Comparison of ENCODE assay signal across 19 cellular contexts in the genomic region with DNA sequence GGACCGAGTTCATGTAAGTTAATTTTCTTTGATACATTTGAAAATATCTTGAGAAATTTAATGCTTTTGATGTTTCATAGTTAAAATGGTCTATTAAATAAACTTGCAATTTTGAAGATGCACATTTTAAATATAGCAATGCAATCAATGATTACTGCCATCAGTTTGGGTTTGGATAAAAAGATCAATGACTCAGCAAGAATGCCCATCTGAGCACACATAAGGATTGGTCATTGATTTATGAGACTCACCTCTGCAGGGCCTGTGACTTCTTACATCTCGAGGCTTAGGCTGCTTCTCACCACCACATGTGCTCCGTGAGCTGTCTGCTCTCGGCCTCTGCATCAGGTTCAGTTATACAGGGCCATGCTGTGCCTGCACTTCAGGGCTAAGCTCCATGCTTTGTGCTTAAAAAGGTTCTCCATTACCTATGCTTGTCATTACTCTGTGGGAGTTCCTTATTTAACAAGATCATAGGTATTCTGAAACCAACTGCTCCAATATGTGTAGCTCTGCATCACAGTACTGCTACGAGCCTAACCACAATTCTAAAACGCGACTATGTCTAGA.
DNase-seq lines count a peak whose midpoint lies in the region; ATAC-seq, FAIRE-seq and TF ChIP-seq lines count a peak whose summit lies in the region.
"Had no signal": no experiment of that assay in that cellular context is flagged by ENCODE, and none has a peak within 500 bp of the region (broad histone marks: within the 10 kb centered on the region; RNA-seq: fewer than 3 reads in every experiment).

No MANE protein-coding gene starts in this region.

- TF ChIP-seq POLR2A in HCT116 (IDR thresholded peaks at IDR 0.05; ENCODE audit: borderline replicate concordance, extremely low read depth, insufficient read depth, insufficient read length) (no peak), K562 (conservative IDR thresholded peaks at IDR 0.05) (no peak)

- H3K4me3 ChIP-seq in GM06990 (replicated peaks; ENCODE audit: low read depth, low read length) = no peak overlapping the region
- no peak overlapping the region for H3K4me3 ChIP-seq in HCT116 (replicated peaks in 1 of 2; ENCODE audit: low read depth in 1 of 2, low read length in 2 of 2)
- H3K4me3 ChIP-seq in K562 = no peak overlapping the region
- H3K4me3 ChIP-seq in neural cell (ENCODE audit: low read length) = no peak overlapping the region
- H3K4me3 ChIP-seq in small intestine (ENCODE audit: low read depth in 1 of 2, low read length in 2 of 2) = no peak overlapping the region
- H3K4me3 ChIP-seq: HAP-1, MG63 had no signal

- H3K27ac Mint-ChIP-seq in mesothelial cell of epicardium = no peak overlapping the region

- H3K27me3 ChIP-seq in GM06990 (replicated peaks; ENCODE audit: control insufficient read depth, insufficient read depth, low read length) = no peaks in the 10 kb centered on the region
- no peaks in the 10 kb centered on the region for H3K27me3 ChIP-seq in HCT116 (ENCODE audit: insufficient read depth, low read length)
- H3K27me3 ChIP-seq in K562 (ENCODE audit: control insufficient read depth in 2 of 2, insufficient read depth in 2 of 2, low read length in 2 of 2) = no peaks in the 10 kb centered on the region
- no peaks in the 10 kb centered on the region for H3K27me3 ChIP-seq in neural cell (ENCODE audit: insufficient read depth, low read depth, low read length)
- H3K27me3 ChIP-seq in small intestine (ENCODE audit: control insufficient read depth in 2 of 2, insufficient read depth in 2 of 2, low read length in 2 of 2) = no peaks in the 10 kb centered on the region
- H3K27me3 ChIP-seq: MG63 had no signal

- no peak overlapping the region for H3K4me3 Mint-ChIP-seq in mesothelial cell of epicardium

- CTCF ChIA-PET in HCT116 (lab: Charles Lee) = no interaction called here
- CTCF ChIA-PET in K562 (lab: Yijun Ruan, JAX; ENCODE audit: low intra/inter-chr PET ratio) = no interaction called here

- TF ChIP-seq EP300 in K562 (IDR thresholded peaks at IDR 0.05; ENCODE audit: low read length) (no peak), neural cell (conservative IDR thresholded peaks at IDR 0.05; ENCODE audit: poor library complexity, severe bottlenecking) (peak; percentile 11)

- POLR2A ChIA-PET in HCT116 (lab: Charles Lee) = no interaction called here
- POLR2A ChIA-PET in K562 (lab: Yijun Ruan, JAX) = no interaction called here

- H3K36me3 Mint-ChIP-seq in mesothelial cell of epicardium = no peaks in the 10 kb centered on the region

- H3K79me2 ChIP-seq in HCT116 (ENCODE audit: insufficient read depth, low read length) (no peaks in the 10 kb centered on the region), K562 (ENCODE audit: control insufficient read depth, insufficient read depth, low read length) (no peaks in the 10 kb centered on the region), neural cell (replicated peaks; ENCODE audit: insufficient read depth, low read length) (no peaks in the 10 kb centered on the region)

- ATAC-seq in HCT116 (no peak), K562 (no peak)
- ATAC-seq: Panc1 had no signal

- intact Hi-C loops in HCT116 (cut with micrococcal nuclease) = no loop called here
- intact Hi-C loops in K562 (cut with micrococcal nuclease) = no loop called here

- H3K9ac ChIP-seq in HCT116 (ENCODE audit: low read length) (no peak overlapping the region), K562 (ENCODE audit: insufficient read depth in 1 of 2, low read depth in 2 of 2, low read length in 2 of 2) (no peak overlapping the region), neural cell (ENCODE audit: low read length) (no peak overlapping the region)

- H2AFZ ChIP-seq in HCT116 (ENCODE audit: low read depth, low read length, poor library complexity, severe bottlenecking) = peak overlapping the region; percentile 45
- H2AFZ ChIP-seq in K562 (ENCODE audit: low read depth, low read length) = no peak overlapping the region
- no peak overlapping the region for H2AFZ ChIP-seq in neural cell (ENCODE audit: low read depth, low read length)

- no peaks in the 10 kb centered on the region for H3F3A ChIP-seq in neural cell (ENCODE audit: insufficient read depth, low read length, poor library complexity, severe bottlenecking)

- 0% methylated on average over 7 of the region's 7 CpGs for WGBS in K562 (ENCODE audit: insufficient coverage, low coverage, missing lambda C conversion rate)
- whole genome bisulfite sequencing in small intestine, 3 donors = 71 to 79% (median 77%) methylated on average over 7 of the region's 7 CpGs

- no peaks in the 10 kb centered on the region for H3K9me2 ChIP-seq in HCT116 (ENCODE audit: insufficient read depth)
- H3K9me2 ChIP-seq in neural cell (ENCODE audit: insufficient read depth, low read length) = no peaks in the 10 kb centered on the region

- H3K27ac ChIP-seq in HCT116 (ENCODE audit: low read depth, low read length) (no peak overlapping the region), K562 (ENCODE audit: extremely low read depth, low read depth, low read length) (no peak overlapping the region), neural cell (ENCODE audit: low read length) (no peak overlapping the region), small intestine (ENCODE audit: low read depth in 1 of 2, low read length in 1 of 2) (no peak overlapping the region)

- H3K27me3 Mint-ChIP-seq in mesothelial cell of epicardium (ENCODE audit: low read depth) = no peaks in the 10 kb centered on the region

- no peaks in the 10 kb centered on the region for H3K9me3 ChIP-seq in HCT116 (ENCODE audit: control insufficient read depth in 1 of 2, insufficient read depth in 1 of 2, low read depth in 1 of 2, low read length in 2 of 2)
- no peaks in the 10 kb centered on the region for H3K9me3 ChIP-seq in K562 (replicated peaks; ENCODE audit: control insufficient read depth, insufficient read depth, low read depth, low read length)
- no peaks in the 10 kb centered on the region for H3K9me3 ChIP-seq in neural cell (ENCODE audit: low read length)
- no peaks in the 10 kb centered on the region for H3K9me3 ChIP-seq in small intestine (ENCODE audit: control insufficient read depth, low read depth)
- H3K9me3 ChIP-seq: Caco-2, HAP-1, MG63 had no signal

- H3K9me3 Mint-ChIP-seq in mesothelial cell of epicardium = no peaks in the 10 kb centered on the region

- no peak for FAIRE-seq in K562 (lab: Jason Lieb, UNC)
- no peak for FAIRE-seq in small intestine (lab: Jason Lieb, UNC)

- H4K20me1 ChIP-seq in HCT116 (ENCODE audit: insufficient read depth) (no peaks in the 10 kb centered on the region), K562 (replicated peaks; ENCODE audit: control insufficient read depth, insufficient read depth, low read length) (no peaks in the 10 kb centered on the region), neural cell (ENCODE audit: insufficient read depth) (no peaks in the 10 kb centered on the region)

- H3K4me2 ChIP-seq in HCT116 (ENCODE audit: low read length) = no peak overlapping the region
- H3K4me2 ChIP-seq in K562 (ENCODE audit: insufficient read depth, low read length) = no peak overlapping the region
- H3K4me2 ChIP-seq in neural cell (ENCODE audit: low read length) = no peak overlapping the region

- H3K36me3 ChIP-seq in GM06990 (ENCODE audit: control insufficient read depth, insufficient read depth, low read length) (no peaks in the 10 kb centered on the region), HCT116 (ENCODE audit: control insufficient read depth in 1 of 2, insufficient read depth in 2 of 2, low read length in 2 of 2) (no peaks in the 10 kb centered on the region), K562 (ENCODE audit: control insufficient read depth, insufficient read depth, low read length) (no peaks in the 10 kb centered on the region), neural cell (ENCODE audit: insufficient read depth, low read length) (no peaks in the 10 kb centered on the region), small intestine (ENCODE audit: control insufficient read depth in 2 of 2, insufficient read depth in 2 of 2, low read length in 2 of 2) (no peaks in the 10 kb centered on the region)
- H3K36me3 ChIP-seq: HAP-1, MG63 had no signal

- no peaks in the 10 kb centered on the region for H3K4me1 ChIP-seq in HCT116 (ENCODE audit: control insufficient read depth in 1 of 2, insufficient read depth in 2 of 2, low read length in 2 of 2)
- no peaks in the 10 kb centered on the region for H3K4me1 ChIP-seq in K562 (replicated peaks in 1 of 2; ENCODE audit: control insufficient read depth in 2 of 2, insufficient read depth in 2 of 2, low read length in 2 of 2)
- no peaks in the 10 kb centered on the region for H3K4me1 ChIP-seq in small intestine (ENCODE audit: control insufficient read depth in 2 of 2, insufficient read depth in 1 of 2, low read depth in 1 of 2, low read length in 1 of 2)
- H3K4me1 ChIP-seq: Caco-2, HAP-1 had no signal

- BruUV-seq in HCT116 (replicated peaks; lab: Mats Ljungman, UMichigan) (no TSS peak), K562 (replicated peaks; lab: Mats Ljungman, UMichigan) (no TSS peak)

- in situ Hi-C loops in K562 (cut with MboI) = no loop called here

- no peaks in the 10 kb centered on the region for H3K4me1 Mint-ChIP-seq in mesothelial cell of epicardium

- TF ChIP-seq CTCF in GM06990 (IDR thresholded peaks at IDR 0.05; ENCODE audit: insufficient read depth, low read length, poor library complexity, severe bottlenecking) = no peak
- no peak for TF ChIP-seq CTCF in HCT116 (IDR thresholded peaks at IDR 0.05 in 2 of 3, conservative IDR thresholded peaks at IDR 0.05 in 1 of 3; ENCODE audit: borderline replicate concordance in 1 of 3, insufficient read depth in 1 of 3, low read depth in 2 of 3, low read length in 2 of 3)
- TF ChIP-seq CTCF in K562 (IDR thresholded peaks at IDR 0.05 in 2 of 3, conservative IDR thresholded peaks at IDR 0.05 in 1 of 3; ENCODE audit: insufficient read depth in 2 of 3, low read depth in 1 of 3, low read length in 3 of 3) = no peak
- no peak for TF ChIP-seq CTCF in neural cell (IDR thresholded peaks at IDR 0.05; ENCODE audit: poor library complexity, severe bottlenecking)
- TF ChIP-seq CTCF in mesothelial cell of epicardium (IDR thresholded peaks at IDR 0.05; ENCODE audit: unreplicated experiment) = no peak

- peak; percentile 4 for DNase-seq in GM06990 (ENCODE audit: extremely low read depth, insufficient read length)
- no peak for DNase-seq in HCT116 (ENCODE audit: low read depth, low spot score)
- no peak for DNase-seq in K562 (ENCODE audit: extremely low read depth in 1 of 4, low spot score in 3 of 4)
- no peak for DNase-seq in small intestine
- DNase-seq in T1000 (lab: John Stamatoyannopoulos, UW) = no peak
- DNase-seq in mesothelial cell of epicardium (ENCODE audit: low spot score in 2 of 2, unreplicated experiment in 2 of 2) = no peak
- DNase-seq: ACHN, AML-193, Caco-2, DMS153, Karpas-422, MG63, NCI-H1092, NCI-H1694 treated with DMSO at 0.1 percent for 48 hours, NCI-H446, NCI-H69 had no signal

- RAD21 ChIA-PET in HCT116 (lab: Charles Lee; ENCODE audit: low non-redundant PET in 1 of 2, low total read pairs in 2 of 2, uncharacterized antibody in 2 of 2, unreplicated experiment in 2 of 2) = no interaction called here

- TF ChIP-seq RAD21 in HCT116 (IDR thresholded peaks at IDR 0.05; ENCODE audit: low read depth) = no peak
- TF ChIP-seq RAD21 in K562 (CRISPR knock-in tag; conservative IDR thresholded peaks at IDR 0.05 in 1 of 2, IDR thresholded peaks at IDR 0.05 in 1 of 2) = no peak
- TF ChIP-seq RAD21 in neural cell (conservative IDR thresholded peaks at IDR 0.05) = no peak

- no peaks in the 10 kb centered on the region for H3K9me1 ChIP-seq in K562 (ENCODE audit: control insufficient read depth, insufficient read depth, low read length)

TF ChIP-seq in K562, 482 proteins besides CTCF, POLR2A, EP300 and RAD21 (continues in another document):
- no peak for TF ChIP-seq SUPT5H (IDR thresholded peaks at IDR 0.05)
